In genomic region chr12:6280672-6281071, GRCh38 we compare ENCODE assay signal across 16 cellular contexts. TPM values are rescaled to one million over a fixed set of nuclear protein-coding genes. Genes with fewer than 3 reads are reported as not detected.
DNase-seq lines count a peak whose midpoint lies in the region; ATAC-seq, FAIRE-seq and TF ChIP-seq lines count a peak whose summit lies in the region.
"Had no signal": no experiment of that assay in that cellular context is flagged by ENCODE, and none has a peak within 500 bp of the region (broad histone marks: within the 10 kb centered on the region; RNA-seq: fewer than 3 reads in every experiment).

No MANE protein-coding gene starts in this region.

- no peak for DNase-seq in HCT116 (ENCODE audit: low read depth, low spot score)
- DNase-seq in MCF 10A (ENCODE audit: unreplicated experiment), result no peak
- DNase-seq in lower lobe of right lung, result peak; percentile 42
- DNase-seq in suprapubic skin (ENCODE audit: low spot score in 2 of 2), result peak in 1 of 2 donors; percentile 54
- no peak for DNase-seq in AG20443 (ENCODE audit: low spot score)
- no peak for DNase-seq in H54 (ENCODE audit: insufficient read length, low spot score)
- no peak for DNase-seq in EL
- DNase-seq: activated T-cell treated with anti-CD3 and anti-CD28 coated beads, Interleukin-2, amount 50 U/mL, for 48 hours; anterior cingulate cortex; KG1; midbrain; NCI-H1436 treated with DMSO at 0.1 percent for 48 hours had no signal

- WGBS in suprapubic skin, result 83% methylated on average over 11 of the region's 11 CpGs

- ATAC-seq in HCT116 (no peak), lower lobe of right lung (no peak), GM19397 (IDR thresholded peaks at IDR 0.05; ENCODE audit: unreplicated experiment) (no peak)

- H3K79me2 ChIP-seq in HCT116 (ENCODE audit: insufficient read depth, low read length), result no peaks in the 10 kb centered on the region

- no peak for FAIRE-seq in H54 (lab: Jason Lieb, UNC)

- peak overlapping the region; percentile 89 for H3K27ac Mint-ChIP-seq in MCF 10A (ENCODE audit: low read depth, unreplicated experiment)
- H3K27ac Mint-ChIP-seq: T-helper 2 cell treated with Interferon-gamma antibody and Interleukin-4, amounts not matched to agents 5 μg/mL and 100 μg/mL, for 36 hours had no signal

- H3K27ac ChIP-seq in HCT116 (ENCODE audit: low read depth, low read length), result peak overlapping the region; percentile 94
- H3K27ac ChIP-seq in lower lobe of right lung, result peak overlapping the region; percentile 63
- peak overlapping the region; percentile 42 for H3K27ac ChIP-seq in suprapubic skin

- no peak overlapping the region for H3K4me3 Mint-ChIP-seq in MCF 10A (ENCODE audit: unreplicated experiment)
- H3K4me3 Mint-ChIP-seq: T-helper 2 cell treated with Interferon-gamma antibody and Interleukin-4, amounts not matched to agents 5 μg/mL and 100 μg/mL, for 36 hours had no signal

- H2AFZ ChIP-seq in HCT116 (ENCODE audit: low read depth, low read length, poor library complexity, severe bottlenecking), result no peak overlapping the region

- no peaks in the 10 kb centered on the region for H3K9me3 Mint-ChIP-seq in MCF 10A (ENCODE audit: unreplicated experiment)
- H3K9me3 Mint-ChIP-seq: T-helper 2 cell treated with Interferon-gamma antibody and Interleukin-4, amounts not matched to agents 5 μg/mL and 100 μg/mL, for 36 hours had no signal

- no peak for TF ChIP-seq RAD21 in HCT116 (IDR thresholded peaks at IDR 0.05; ENCODE audit: low read depth)

- TF ChIP-seq POLR2A in HCT116 (IDR thresholded peaks at IDR 0.05; ENCODE audit: borderline replicate concordance, extremely low read depth, insufficient read depth, insufficient read length), result no peak
- no peak for TF ChIP-seq POLR2A in suprapubic skin (IDR thresholded peaks at IDR 0.05)
- no peak for TF ChIP-seq POLR2A in H54 (IDR thresholded peaks at IDR 0.05; ENCODE audit: low read depth, low read length)

- CTCF ChIA-PET in HCT116 (lab: Charles Lee) (interaction anchor here (0.6 to 6.2 kb wide), 4 partner anchors 85 to 217 kb away, joined by 3 to 106 read pairs (median 15); no protein-coding TSS in a partner anchor), MCF 10A (lab: Yijun Ruan, JAX) (interaction anchor here (0.8 to 10.1 kb wide), 7 partner anchors 60 to 226 kb away, joined by 4 to 369 read pairs (median 9); partner anchors contain the start of gene CD9)

- H3K9me3 ChIP-seq in HCT116 (ENCODE audit: control insufficient read depth in 1 of 2, insufficient read depth in 1 of 2, low read depth in 1 of 2, low read length in 2 of 2) (no peaks in the 10 kb centered on the region), lower lobe of right lung (no peaks in the 10 kb centered on the region), suprapubic skin (no peaks in the 10 kb centered on the region)
- H3K9me3 ChIP-seq: ovary had no signal

- H3K36me3 Mint-ChIP-seq in MCF 10A (ENCODE audit: insufficient read depth, unreplicated experiment), result peaks cover 7% of the 10 kb centered on the region

- POLR2A ChIA-PET in HCT116 (lab: Charles Lee), result interaction anchor here (1.0 to 2.4 kb wide), 5 partner anchors 80 to 216 kb away, joined by 3 to 7 read pairs (median 3); partner anchors contain the start of gene CD9
- POLR2A ChIA-PET in MCF 10A (lab: Yijun Ruan, JAX), result interaction anchor here (0.7 to 11.1 kb wide), 13 partner anchors 7 to 222 kb away, joined by 3 to 480 read pairs (median 8); partner anchors contain the start of genes CD9 and SCNN1A

- H4K20me1 ChIP-seq in HCT116 (ENCODE audit: insufficient read depth), result no peaks in the 10 kb centered on the region

- H3K27me3 Mint-ChIP-seq in MCF 10A (ENCODE audit: insufficient read depth, unreplicated experiment), result no peaks in the 10 kb centered on the region

- peak overlapping the region; percentile 82 for H3K9ac ChIP-seq in HCT116 (ENCODE audit: low read length)

- no peak for TF ChIP-seq EP300 in suprapubic skin (IDR thresholded peaks at IDR 0.05)

- H3K9me2 ChIP-seq in HCT116 (ENCODE audit: insufficient read depth), result no peaks in the 10 kb centered on the region

- peak overlapping the region; percentile 82 for H3K4me2 ChIP-seq in HCT116 (ENCODE audit: low read length)

- TF ChIP-seq CTCF in HCT116 (IDR thresholded peaks at IDR 0.05 in 2 of 3, conservative IDR thresholded peaks at IDR 0.05 in 1 of 3; ENCODE audit: borderline replicate concordance in 1 of 3, insufficient read depth in 1 of 3, low read depth in 2 of 3, low read length in 2 of 3), result no peak
- no peak for TF ChIP-seq CTCF in MCF 10A (IDR thresholded peaks at IDR 0.05; ENCODE audit: unreplicated experiment)
- TF ChIP-seq CTCF in lower lobe of right lung (IDR thresholded peaks at IDR 0.05), result no peak
- TF ChIP-seq CTCF in suprapubic skin (IDR thresholded peaks at IDR 0.05), result no peak

- RAD21 ChIA-PET in HCT116 (lab: Charles Lee; ENCODE audit: low non-redundant PET in 1 of 2, low total read pairs in 2 of 2, uncharacterized antibody in 2 of 2, unreplicated experiment in 2 of 2), result interaction anchor here (2.4 to 3.0 kb wide), 2 partner anchors 85 kb away, joined by 13 to 15 read pairs; no protein-coding TSS in a partner anchor

- peaks cover 45% of the 10 kb centered on the region for H3K4me1 Mint-ChIP-seq in MCF 10A (ENCODE audit: insufficient read depth, unreplicated experiment)

- peak overlapping the region in 1 of 2 experiments; percentile 56; a peak in 2 of 4 replicates for H3K4me3 ChIP-seq in HCT116 (replicated peaks in 1 of 2; ENCODE audit: low read depth in 1 of 2, low read length in 2 of 2)
- no peak overlapping the region for H3K4me3 ChIP-seq in lower lobe of right lung
- no peak overlapping the region for H3K4me3 ChIP-seq in suprapubic skin
- H3K4me3 ChIP-seq: ovary had no signal

- BruUV-seq in HCT116 (replicated peaks; lab: Mats Ljungman, UMichigan), result no TSS peak
- no TSS peak for BruUV-seq in MCF 10A (replicated peaks; lab: Mats Ljungman, UMichigan)

- intact Hi-C loops in HCT116 (cut with micrococcal nuclease), result loop anchor here (1.0 kb wide), 1 partner anchor 85 kb away; no protein-coding TSS in a partner anchor
- intact Hi-C loops in MCF 10A (cut with micrococcal nuclease), result loop anchor here (1.0 to 10.0 kb wide), 2 partner anchors 186 to 217 kb away; no protein-coding TSS in a partner anchor
- intact Hi-C loops in lower lobe of right lung (cut with DNase I), result loop anchor here (10.0 kb wide), 1 partner anchor 216 kb away; no protein-coding TSS in a partner anchor

- H3K4me1 ChIP-seq in HCT116 (ENCODE audit: control insufficient read depth in 1 of 2, insufficient read depth in 2 of 2, low read length in 2 of 2) (peaks cover 48 to 77% of the 10 kb centered on the region in 2 experiments), lower lobe of right lung (peaks cover 41% of the 10 kb centered on the region), suprapubic skin (peaks cover 50% of the 10 kb centered on the region)

- H3K27me3 ChIP-seq in HCT116 (ENCODE audit: insufficient read depth, low read length), result no peaks in the 10 kb centered on the region
- no peaks in the 10 kb centered on the region for H3K27me3 ChIP-seq in lower lobe of right lung (ENCODE audit: low read depth)
- no peaks in the 10 kb centered on the region for H3K27me3 ChIP-seq in suprapubic skin
- H3K27me3 ChIP-seq: ovary had no signal

- H3K36me3 ChIP-seq in HCT116 (ENCODE audit: control insufficient read depth in 1 of 2, insufficient read depth in 2 of 2, low read length in 2 of 2) (no peaks in the 10 kb centered on the region), lower lobe of right lung (no peaks in the 10 kb centered on the region), suprapubic skin (no peaks in the 10 kb centered on the region)
- H3K36me3 ChIP-seq: ovary had no signal

TF ChIP-seq in HCT116, 20 proteins besides CTCF, POLR2A, EP300 and RAD21:
- no peak for TF ChIP-seq CBX3 (IDR thresholded peaks at IDR 0.05; ENCODE audit: low read depth)
- no peak for TF ChIP-seq EZH2phosphoT487 (IDR thresholded peaks at IDR 0.05; ENCODE audit: borderline replicate concordance)
- no peak for TF ChIP-seq JUND (IDR thresholded peaks at IDR 0.05)
- no peak for TF ChIP-seq EGR1 (IDR thresholded peaks at IDR 0.05; ENCODE audit: low read depth)
- no peak for TF ChIP-seq POLR2AphosphoS5 (IDR thresholded peaks at IDR 0.05; ENCODE audit: low read depth, low read length)
- TF ChIP-seq ATF3 (IDR thresholded peaks at IDR 0.05), result no peak
- no peak for TF ChIP-seq TCF7L2 (IDR thresholded peaks at IDR 0.05; ENCODE audit: borderline replicate concordance, extremely low read depth, insufficient read depth, insufficient read length)
TF ChIP-seq in HCT116: peak in this region for 0.

RNA-seq across cellular contexts. Expression of gene PLEKHG6, which starts 29.8 kb away (rescaled TPM):
- total RNA-seq in HCT116 (2021; ENCODE audit: unreplicated experiment), result 27.4 TPM
- polyA plus RNA-seq in HCT116 (2012), result 16.5 and 19.9 TPM in 2 replicates
- total RNA-seq in MCF 10A (2022), result not detected in 2 replicates
- total RNA-seq in lower lobe of right lung, result 2.9 TPM
- total RNA-seq in suprapubic skin, result 10 to 100 TPM; 12.4 to 29.9 (median 27.8) TPM
- total RNA-seq: RPMI7951 had no signal

Comparison
In these comparisons a context has a peak if more than half of its experiments do, and no peak if none do; other contexts are left out.
1. H3K27ac ChIP-seq: peak in every context shown above with its lines; median percentile 94 in HCT116; 63 in lower lobe of right lung; 42 in suprapubic skin.